Comparison of ENCODE assay signal across 16 cellular contexts in genomic region chr22:24893341-24894070, GRCh38. TPM values are rescaled to one million over a fixed set of nuclear protein-coding genes. Genes with fewer than 3 reads are reported as not detected.
DNase-seq lines count a peak whose midpoint lies in the region; ATAC-seq and TF ChIP-seq lines count a peak whose summit lies in the region.
"Had no signal": no experiment of that assay in that cellular context is flagged by ENCODE, and none has a peak within 500 bp of the region (broad histone marks: within the 10 kb centered on the region; RNA-seq: fewer than 3 reads in every experiment).

No MANE protein-coding gene starts in this region.

- no peak for DNase-seq in heart left ventricle
- no peak for DNase-seq in cardiac septum (ENCODE audit: low spot score)
- no peak for DNase-seq in coronary artery (ENCODE audit: low spot score)
- DNase-seq in upper lobe of right lung: no peak
- DNase-seq in NCI-H2171 (lab: John Stamatoyannopoulos, UW): no peak
- no peak for DNase-seq in activated CD4-positive, alpha-beta T cell treated with anti-CD3 and anti-CD28 coated beads, Interleukin-2, amount 50 U/mL, for 1 hour
- DNase-seq: activated CD8-positive, alpha-beta memory T cell treated with anti-CD3 and anti-CD28 coated beads for 24 hours; activated gamma-delta T cell treated with Interleukin-2 at 50 U/mL for 16 hours; glutamatergic neuron; H7; NCI-H1694; nephron progenitor cell; stimulated activated naive CD8-positive, alpha-beta T cell treated with anti-CD3 and anti-CD28 coated beads, Interleukin-15, amount 100 ng/mL, for 72 hours had no signal

- ATAC-seq in heart left ventricle (no peak), upper lobe of right lung (no peak), HG03432 (IDR thresholded peaks at IDR 0.05; ENCODE audit: unreplicated experiment) (no peak)
- ATAC-seq: stimulated activated naive CD8-positive, alpha-beta T cell treated with anti-CD3 and anti-CD28 coated beads, Interleukin-15, amount 100 ng/mL, for 72 hours had no signal

- 88 to 94% (median 93%) methylated on average over 15 to 20 of the region's 20 CpGs for WGBS in heart left ventricle, 4 donors

- H3K9me3 ChIP-seq in heart left ventricle (no peaks in the 10 kb centered on the region), mucosa of rectum (ENCODE audit: control insufficient read depth in 2 of 2, low read length in 2 of 2) (no peaks in the 10 kb centered on the region), upper lobe of right lung (no peaks in the 10 kb centered on the region)

- H3K27ac ChIP-seq in heart left ventricle (peak overlapping the region; percentile 50 to 86 (median 82)), coronary artery (peak overlapping the region; percentile 81 to 86), mucosa of rectum (ENCODE audit: low read depth in 2 of 2, low read length in 2 of 2) (peak overlapping the region; percentile 77 to 91), upper lobe of right lung (peak overlapping the region; percentile 74)

- H3K4me1 ChIP-seq in heart left ventricle: peaks cover 0 to 22% (median 17%) of the 10 kb centered on the region in 12 donors
- H3K4me1 ChIP-seq in mucosa of rectum (ENCODE audit: control insufficient read depth in 2 of 2, insufficient read depth in 2 of 2, low read length in 2 of 2): peaks cover 13 to 22% of the 10 kb centered on the region in 2 donors
- peaks cover 9% of the 10 kb centered on the region for H3K4me1 ChIP-seq in upper lobe of right lung

- no peak for TF ChIP-seq POLR2A in heart left ventricle (IDR thresholded peaks at IDR 0.05)

- intact Hi-C loops in heart left ventricle (cut with DNase I) (loop anchor here in 1 of 10 donors (2.0 kb wide), 1 partner anchor 33 kb away; no protein-coding TSS in a partner anchor), cardiac septum (cut with DNase I) (loop anchor here (1.0 kb wide), 1 partner anchor 73 kb away; no protein-coding TSS in a partner anchor), upper lobe of right lung (cut with DNase I) (no loop called here)

- TF ChIP-seq CTCF in heart left ventricle (IDR thresholded peaks at IDR 0.05): no peak
- TF ChIP-seq CTCF in coronary artery (IDR thresholded peaks at IDR 0.05): no peak
- TF ChIP-seq CTCF in upper lobe of right lung (IDR thresholded peaks at IDR 0.05): no peak

- peak overlapping the region in 1 of 12 donors; percentile 1 for H3K4me3 ChIP-seq in heart left ventricle
- peak overlapping the region; percentile 49 for H3K4me3 ChIP-seq in coronary artery
- no peak overlapping the region for H3K4me3 ChIP-seq in mucosa of rectum (ENCODE audit: low read length in 2 of 2)
- no peak overlapping the region for H3K4me3 ChIP-seq in upper lobe of right lung
- H3K4me3 ChIP-seq: skin epidermis had no signal

- H3K9ac ChIP-seq in mucosa of rectum (ENCODE audit: low read depth in 1 of 2, low read length in 2 of 2): peak overlapping the region; percentile 27 to 51

- H3K36me3 ChIP-seq in heart left ventricle (peaks cover 0 to 10% (median 0%) of the 10 kb centered on the region in 9 donors), mucosa of rectum (ENCODE audit: control insufficient read depth in 2 of 2, insufficient read depth in 2 of 2, low read length in 2 of 2) (no peaks in the 10 kb centered on the region), upper lobe of right lung (no peaks in the 10 kb centered on the region)

- no peaks in the 10 kb centered on the region for H3K27me3 ChIP-seq in heart left ventricle
- H3K27me3 ChIP-seq in mucosa of rectum (ENCODE audit: control insufficient read depth in 2 of 2, insufficient read depth in 2 of 2, low read length in 2 of 2): no peaks in the 10 kb centered on the region
- H3K27me3 ChIP-seq in upper lobe of right lung: no peaks in the 10 kb centered on the region

RNA-seq across cellular contexts. Expression of gene LHFPL7, which starts 53.0 kb away (rescaled TPM):
- total RNA-seq in heart left ventricle (not detected), cardiac septum (not detected), upper lobe of right lung (not detected)
- not detected for polyA plus RNA-seq in heart left ventricle
- total RNA-seq: H7 had no signal

RNA-seq across cellular contexts. Expression of gene KIAA1671, which starts 59.0 kb away (rescaled TPM):
- total RNA-seq in heart left ventricle (10 to 100 TPM in 8 of 9 donors, 1 to 10 TPM in 1; 7.2 to 22.1 (median 14.8) TPM), cardiac septum (12.3 TPM), upper lobe of right lung (46.7 TPM)
- polyA plus RNA-seq in heart left ventricle: 1 to 10 TPM; 4.5 to 5.7 TPM
